1 cellular context compared by ENCODE assay signal in the genomic region with DNA sequence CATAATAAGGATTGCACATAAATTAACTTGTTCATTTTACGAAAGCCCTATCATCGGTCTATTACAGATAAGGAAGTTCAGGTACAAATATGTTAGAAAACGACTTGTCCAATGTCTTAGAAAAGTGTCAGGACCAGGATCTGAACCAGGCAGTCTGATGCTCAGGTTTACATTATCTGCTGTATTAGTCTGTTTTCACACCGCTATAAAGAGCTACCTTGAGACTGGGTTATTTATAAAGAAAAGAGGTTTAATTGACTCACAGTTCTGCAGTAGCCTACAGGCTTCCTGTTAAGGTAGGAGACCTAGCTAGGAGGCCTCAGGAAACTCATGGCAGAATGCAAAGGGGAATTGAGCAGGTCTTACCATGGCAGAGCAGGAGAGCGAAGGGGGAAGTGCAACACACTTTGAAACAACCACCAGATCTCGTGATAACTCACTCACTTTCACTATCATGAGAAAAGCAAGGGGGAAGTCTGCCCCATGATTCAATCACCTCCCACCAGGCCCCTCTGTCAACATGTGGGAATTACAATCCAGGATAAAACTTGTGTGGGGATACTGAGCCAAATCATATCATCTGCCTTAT.
TF ChIP-seq lines count a peak whose summit lies in the region.

No MANE protein-coding gene starts in this region.

TF ChIP-seq in WTC11, 78 proteins besides CTCF, POLR2A, EP300 and RAD21 (continued from another document):
- no peak for TF ChIP-seq MYBL2 (CRISPR knock-in tag; IDR thresholded peaks at IDR 0.05)
- TF ChIP-seq MXD4 (CRISPR knock-in tag; IDR thresholded peaks at IDR 0.05; ENCODE audit: borderline replicate concordance), result no peak
- TF ChIP-seq, protein P1, sequence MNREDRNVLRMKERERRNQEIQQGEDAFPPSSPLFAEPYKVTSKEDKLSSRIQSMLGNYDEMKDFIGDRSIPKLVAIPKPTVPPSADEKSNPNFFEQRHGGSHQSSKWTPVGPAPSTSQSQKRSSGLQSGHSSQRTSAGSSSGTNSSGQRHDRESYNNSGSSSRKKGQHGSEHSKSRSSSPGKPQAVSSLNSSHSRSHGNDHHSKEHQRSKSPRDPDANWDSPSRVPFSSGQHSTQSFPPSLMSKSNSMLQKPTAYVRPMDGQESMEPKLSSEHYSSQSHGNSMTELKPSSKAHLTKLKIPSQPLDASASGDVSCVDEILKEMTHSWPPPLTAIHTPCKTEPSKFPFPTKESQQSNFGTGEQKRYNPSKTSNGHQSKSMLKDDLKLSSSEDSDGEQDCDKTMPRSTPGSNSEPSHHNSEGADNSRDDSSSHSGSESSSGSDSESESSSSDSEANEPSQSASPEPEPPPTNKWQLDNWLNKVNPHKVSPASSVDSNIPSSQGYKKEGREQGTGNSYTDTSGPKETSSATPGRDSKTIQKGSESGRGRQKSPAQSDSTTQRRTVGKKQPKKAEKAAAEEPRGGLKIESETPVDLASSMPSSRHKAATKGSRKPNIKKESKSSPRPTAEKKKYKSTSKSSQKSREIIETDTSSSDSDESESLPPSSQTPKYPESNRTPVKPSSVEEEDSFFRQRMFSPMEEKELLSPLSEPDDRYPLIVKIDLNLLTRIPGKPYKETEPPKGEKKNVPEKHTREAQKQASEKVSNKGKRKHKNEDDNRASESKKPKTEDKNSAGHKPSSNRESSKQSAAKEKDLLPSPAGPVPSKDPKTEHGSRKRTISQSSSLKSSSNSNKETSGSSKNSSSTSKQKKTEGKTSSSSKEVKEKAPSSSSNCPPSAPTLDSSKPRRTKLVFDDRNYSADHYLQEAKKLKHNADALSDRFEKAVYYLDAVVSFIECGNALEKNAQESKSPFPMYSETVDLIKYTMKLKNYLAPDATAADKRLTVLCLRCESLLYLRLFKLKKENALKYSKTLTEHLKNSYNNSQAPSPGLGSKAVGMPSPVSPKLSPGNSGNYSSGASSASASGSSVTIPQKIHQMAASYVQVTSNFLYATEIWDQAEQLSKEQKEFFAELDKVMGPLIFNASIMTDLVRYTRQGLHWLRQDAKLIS (CRISPR knock-in tag; IDR thresholded peaks at IDR 0.05; ENCODE audit: borderline replicate concordance), result no peak
